ENCODE assay signal across 3 cellular contexts in the genomic region with DNA sequence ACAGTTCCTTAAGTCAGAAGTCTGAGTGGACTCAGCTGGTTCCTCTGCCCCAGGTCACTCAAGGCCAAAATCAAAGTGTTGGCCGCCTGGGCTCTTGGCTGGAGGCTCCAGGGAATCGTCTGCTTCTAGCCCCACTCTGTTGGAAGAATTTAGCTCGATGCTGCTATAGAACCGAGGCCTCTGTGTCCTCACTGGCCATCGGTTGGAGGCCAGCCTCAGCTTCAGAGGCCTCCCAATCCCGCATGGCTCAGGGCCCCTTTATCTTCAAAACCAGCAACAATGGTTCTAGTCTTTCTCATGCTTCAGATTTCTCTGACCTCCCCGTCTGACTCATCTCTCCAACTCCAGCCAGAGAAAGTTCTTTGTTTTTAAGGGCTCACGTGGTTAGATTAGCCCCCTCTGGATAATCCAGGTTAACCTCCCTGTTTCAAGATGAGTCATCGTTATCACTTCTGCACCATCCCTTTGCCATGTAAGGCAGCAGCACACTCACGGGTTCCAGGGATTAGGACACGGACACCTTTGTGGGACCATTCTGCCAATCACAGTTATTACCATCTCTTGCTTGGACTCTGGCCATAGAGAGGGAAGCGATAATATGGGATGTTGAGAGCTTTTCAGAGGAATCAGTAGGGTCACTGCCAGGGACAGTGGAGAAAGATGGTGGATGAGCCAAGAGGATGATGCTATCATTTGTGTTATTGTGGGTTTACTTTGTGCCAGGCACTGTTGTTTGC.
TF ChIP-seq lines count a peak whose summit lies in the region.

No MANE protein-coding gene starts in this region.

TF ChIP-seq in IMR-90, 13 proteins besides CTCF, POLR2A, EP300 and RAD21:
- TF ChIP-seq CHD1 (IDR thresholded peaks at IDR 0.05; ENCODE audit: low read depth, low read length) (no peak), FOS (IDR thresholded peaks at IDR 0.05; ENCODE audit: low read depth, low read length) (peak; percentile 69), MXI1 (IDR thresholded peaks at IDR 0.05; ENCODE audit: borderline replicate concordance, low read depth, low read length) (no peak), BHLHE40 (IDR thresholded peaks at IDR 0.05; ENCODE audit: low read depth, low read length) (peak; percentile 35; the same call in 1 of the 2 replicates), NFE2L2 (IDR thresholded peaks at IDR 0.05; ENCODE audit: low read depth, low read length) (no peak), RCOR1 (IDR thresholded peaks at IDR 0.05; ENCODE audit: insufficient replicate concordance, low read length) (no peak), SMC3 (IDR thresholded peaks at IDR 0.05; ENCODE audit: low read depth, low read length) (no peak), USF2 (IDR thresholded peaks at IDR 0.05; ENCODE audit: low read depth, low read length) (peak; percentile 54; the same call in 1 of the 2 replicates), MAZ (IDR thresholded peaks at IDR 0.05; ENCODE audit: borderline replicate concordance, low read depth, low read length) (no peak), MAFK (IDR thresholded peaks at IDR 0.05; ENCODE audit: low read depth, low read length) (no peak), RFX5 (IDR thresholded peaks at IDR 0.05; ENCODE audit: low read depth, low read length) (no peak), CEBPB (IDR thresholded peaks at IDR 0.05; ENCODE audit: low read depth, low read length) (no peak)
- TF ChIP-seq, protein P1, sequence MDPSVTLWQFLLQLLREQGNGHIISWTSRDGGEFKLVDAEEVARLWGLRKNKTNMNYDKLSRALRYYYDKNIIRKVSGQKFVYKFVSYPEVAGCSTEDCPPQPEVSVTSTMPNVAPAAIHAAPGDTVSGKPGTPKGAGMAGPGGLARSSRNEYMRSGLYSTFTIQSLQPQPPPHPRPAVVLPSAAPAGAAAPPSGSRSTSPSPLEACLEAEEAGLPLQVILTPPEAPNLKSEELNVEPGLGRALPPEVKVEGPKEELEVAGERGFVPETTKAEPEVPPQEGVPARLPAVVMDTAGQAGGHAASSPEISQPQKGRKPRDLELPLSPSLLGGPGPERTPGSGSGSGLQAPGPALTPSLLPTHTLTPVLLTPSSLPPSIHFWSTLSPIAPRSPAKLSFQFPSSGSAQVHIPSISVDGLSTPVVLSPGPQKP (IDR thresholded peaks at IDR 0.05; ENCODE audit: borderline replicate concordance, low read depth, low read length), result no peak

TF ChIP-seq in K562, 482 proteins besides CTCF, POLR2A, EP300 and RAD21 (continues in another document):
- peak; percentile 56; the same call in 1 of the 2 replicates for TF ChIP-seq PHB2 (IDR thresholded peaks at IDR 0.05; ENCODE audit: low read depth)
- TF ChIP-seq, protein P2, sequence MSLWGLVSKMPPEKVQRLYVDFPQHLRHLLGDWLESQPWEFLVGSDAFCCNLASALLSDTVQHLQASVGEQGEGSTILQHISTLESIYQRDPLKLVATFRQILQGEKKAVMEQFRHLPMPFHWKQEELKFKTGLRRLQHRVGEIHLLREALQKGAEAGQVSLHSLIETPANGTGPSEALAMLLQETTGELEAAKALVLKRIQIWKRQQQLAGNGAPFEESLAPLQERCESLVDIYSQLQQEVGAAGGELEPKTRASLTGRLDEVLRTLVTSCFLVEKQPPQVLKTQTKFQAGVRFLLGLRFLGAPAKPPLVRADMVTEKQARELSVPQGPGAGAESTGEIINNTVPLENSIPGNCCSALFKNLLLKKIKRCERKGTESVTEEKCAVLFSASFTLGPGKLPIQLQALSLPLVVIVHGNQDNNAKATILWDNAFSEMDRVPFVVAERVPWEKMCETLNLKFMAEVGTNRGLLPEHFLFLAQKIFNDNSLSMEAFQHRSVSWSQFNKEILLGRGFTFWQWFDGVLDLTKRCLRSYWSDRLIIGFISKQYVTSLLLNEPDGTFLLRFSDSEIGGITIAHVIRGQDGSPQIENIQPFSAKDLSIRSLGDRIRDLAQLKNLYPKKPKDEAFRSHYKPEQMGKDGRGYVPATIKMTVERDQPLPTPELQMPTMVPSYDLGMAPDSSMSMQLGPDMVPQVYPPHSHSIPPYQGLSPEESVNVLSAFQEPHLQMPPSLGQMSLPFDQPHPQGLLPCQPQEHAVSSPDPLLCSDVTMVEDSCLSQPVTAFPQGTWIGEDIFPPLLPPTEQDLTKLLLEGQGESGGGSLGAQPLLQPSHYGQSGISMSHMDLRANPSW (CRISPR knock-in tag; IDR thresholded peaks at IDR 0.05), result no peak
- no peak for TF ChIP-seq SETDB1 (IDR thresholded peaks at IDR 0.05; ENCODE audit: low read length)
- TF ChIP-seq HMG20B (CRISPR knock-in tag; IDR thresholded peaks at IDR 0.05), result no peak
- no peak for TF ChIP-seq ZNF41 (CRISPR knock-in tag; conservative IDR thresholded peaks at IDR 0.05)
- TF ChIP-seq CREM (IDR thresholded peaks at IDR 0.05; ENCODE audit: low read depth), result peak; percentile 56; the same call in 1 of the 2 replicates
- TF ChIP-seq MCM5 (IDR thresholded peaks at IDR 0.05; ENCODE audit: low read depth), result no peak
- no peak for TF ChIP-seq HSF4 (CRISPR knock-in tag; IDR thresholded peaks at IDR 0.05; ENCODE audit: borderline replicate concordance)
- TF ChIP-seq, protein P3, sequence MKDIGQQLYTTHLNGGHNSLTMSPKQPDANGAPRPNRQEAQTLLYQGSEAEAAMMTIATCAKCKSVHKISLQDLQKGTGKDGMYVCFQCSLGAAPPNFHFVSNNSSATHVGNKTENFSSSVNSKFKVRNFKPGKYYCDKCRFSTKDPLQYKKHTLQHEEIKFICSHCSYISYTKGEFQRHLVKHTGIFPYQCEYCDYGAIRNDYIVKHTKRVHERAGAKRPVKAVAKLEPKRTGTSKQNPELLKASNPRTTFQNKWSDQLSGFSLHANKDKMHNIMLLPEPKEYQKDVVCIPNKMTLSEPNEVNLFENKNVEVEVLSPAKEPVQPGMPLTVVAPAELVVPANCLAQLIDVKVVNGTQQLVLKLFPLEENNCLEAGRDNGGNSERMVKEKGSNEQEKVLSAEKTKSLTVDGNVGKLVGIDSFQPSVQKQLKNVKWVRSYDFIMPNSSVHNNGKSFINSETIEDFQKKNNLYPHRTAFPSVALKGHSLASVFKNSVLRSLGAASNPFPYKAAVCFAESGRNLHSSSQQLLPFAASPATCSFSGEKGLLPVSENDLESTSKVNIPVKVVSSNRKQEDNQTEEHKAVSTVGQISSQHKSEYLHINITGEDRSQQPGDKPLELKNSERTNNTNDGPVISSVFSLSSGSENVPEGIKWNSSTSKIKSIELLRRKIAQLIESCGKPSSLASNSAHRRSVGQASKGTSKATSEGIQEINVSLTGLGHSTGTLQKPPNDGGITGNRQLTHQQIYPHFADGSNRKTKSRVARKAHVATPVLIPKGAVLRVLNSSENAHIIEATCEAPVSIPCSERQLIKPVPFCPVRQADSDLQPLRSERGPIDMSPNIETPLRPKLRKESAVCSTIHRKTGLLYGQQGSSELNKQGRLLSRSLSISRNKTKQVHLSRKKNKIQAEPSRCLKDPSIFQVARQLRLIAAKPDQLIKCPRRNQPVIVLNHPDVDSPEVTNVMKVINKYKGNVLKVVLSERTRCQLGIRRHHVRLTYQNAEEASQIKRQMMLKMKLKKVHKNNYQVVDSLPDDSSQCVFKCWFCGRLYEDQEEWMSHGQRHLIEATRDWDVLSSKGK (CRISPR knock-in tag; IDR thresholded peaks at IDR 0.05), result no peak
- no peak for TF ChIP-seq PHF20 (IDR thresholded peaks at IDR 0.05; ENCODE audit: partially characterized antibody)
- TF ChIP-seq, protein P4, sequence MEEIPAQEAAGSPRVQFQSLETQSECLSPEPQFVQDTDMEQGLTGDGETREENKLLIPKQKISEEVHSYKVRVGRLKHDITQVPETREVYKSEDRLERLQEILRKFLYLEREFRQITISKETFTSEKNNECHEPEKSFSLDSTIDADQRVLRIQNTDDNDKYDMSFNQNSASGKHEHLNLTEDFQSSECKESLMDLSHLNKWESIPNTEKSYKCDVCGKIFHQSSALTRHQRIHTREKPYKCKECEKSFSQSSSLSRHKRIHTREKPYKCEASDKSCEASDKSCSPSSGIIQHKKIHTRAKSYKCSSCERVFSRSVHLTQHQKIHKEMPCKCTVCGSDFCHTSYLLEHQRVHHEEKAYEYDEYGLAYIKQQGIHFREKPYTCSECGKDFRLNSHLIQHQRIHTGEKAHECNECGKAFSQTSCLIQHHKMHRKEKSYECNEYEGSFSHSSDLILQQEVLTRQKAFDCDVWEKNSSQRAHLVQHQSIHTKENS (CRISPR knock-in tag; IDR thresholded peaks at IDR 0.05), result no peak
- no peak for TF ChIP-seq NCOA4 (IDR thresholded peaks at IDR 0.05; ENCODE audit: partially characterized antibody)

TF ChIP-seq in liver, 16 proteins besides CTCF, POLR2A, EP300 and RAD21:
- no peak for TF ChIP-seq ATF3 (IDR thresholded peaks at IDR 0.05)
- TF ChIP-seq JUND (IDR thresholded peaks at IDR 0.05), result peak in 1 of 2 donors; percentile 36
- TF ChIP-seq TAF1 (conservative IDR thresholded peaks at IDR 0.05), result no peak
